ENCODE assay signal across 20 cellular contexts in the genomic region with DNA sequence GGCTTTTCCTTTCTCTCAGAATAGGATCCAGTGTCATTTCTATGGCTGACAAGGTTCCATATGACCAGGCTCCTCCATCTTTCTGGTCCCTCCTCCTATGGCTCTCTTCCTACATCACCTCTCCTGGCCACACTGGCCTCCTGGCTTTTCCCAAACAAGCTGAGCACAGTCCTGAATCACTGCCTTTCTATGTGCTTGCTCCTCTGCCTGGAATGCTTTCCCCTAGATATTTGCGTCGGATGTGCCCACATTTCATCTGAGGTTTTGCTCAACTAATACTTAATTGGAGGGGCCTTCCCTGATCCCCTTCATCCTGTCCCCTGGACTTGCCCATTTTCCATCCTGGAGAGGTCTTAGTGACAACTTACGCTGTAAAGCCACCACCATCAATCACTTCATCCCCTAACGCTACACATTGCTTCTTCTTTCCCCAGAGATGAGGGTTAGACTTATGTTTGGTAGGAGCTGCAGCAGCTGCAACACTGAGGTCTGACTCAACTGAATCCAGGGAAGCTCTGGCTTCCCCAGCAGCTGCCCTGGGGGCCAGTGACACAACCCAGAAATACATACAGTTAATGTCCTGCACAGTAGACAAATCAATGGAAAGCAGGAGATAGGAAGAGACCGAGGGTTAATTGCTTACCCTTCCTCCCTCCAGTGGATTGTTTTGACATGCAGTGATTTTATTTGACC. TPM values are rescaled to one million over a fixed set of nuclear protein-coding genes. Genes with fewer than 3 reads are reported as not detected.
A peak's percentile ranks its signal among the peaks of the same experiment; 100 is the strongest.
DNase-seq lines count a peak whose midpoint lies in the region; ATAC-seq and TF ChIP-seq lines count a peak whose summit lies in the region.
"Had no signal": no experiment of that assay in that cellular context is flagged by ENCODE, and none has a peak within 500 bp of the region (broad histone marks: within the 10 kb centered on the region; RNA-seq: fewer than 3 reads in every experiment).

No MANE protein-coding gene starts in this region.

- no peak for ATAC-seq in SK-N-SH treated with all-trans-retinoic acid at 6 μM for 48 hours
- ATAC-seq in GM18868 (IDR thresholded peaks at IDR 0.05; ENCODE audit: unreplicated experiment): no peak
- ATAC-seq: activated CD4-positive, alpha-beta T cell treated with anti-CD3 and anti-CD28 coated beads for 36 hours; CD8-positive, alpha-beta T cell; GM12878; GM23338; natural killer cell treated with Interleukin-12 subunit alpha and Interleukin-12 subunit beta and Interleukin-15 and Interleukin-18, amount 100 ng/mL, for 72 hours had no signal

- no peaks in the 10 kb centered on the region for H3K9me2 ChIP-seq in SK-N-SH

- no peak overlapping the region for H2AFZ ChIP-seq in SK-N-SH (ENCODE audit: low read depth)
- H2AFZ ChIP-seq: GM23338 had no signal

- H3K4me3 ChIP-seq in SK-N-SH (ENCODE audit: low read depth in 2 of 2, low read length in 1 of 2) (no peak overlapping the region), fibroblast of mammary gland (ENCODE audit: control insufficient read depth, low read depth, low read length) (no peak overlapping the region), skeletal muscle satellite cell (ENCODE audit: low read length) (no peak overlapping the region), tibial nerve (no peak overlapping the region)
- H3K4me3 ChIP-seq: gastrocnemius medialis, GM12878, GM23338, SJSA1 had no signal

- H3K9ac ChIP-seq in SK-N-SH (no peak overlapping the region), skeletal muscle satellite cell (ENCODE audit: low read depth, low read length) (no peak overlapping the region)

- H4K20me1 ChIP-seq in SK-N-SH (ENCODE audit: insufficient read depth): no peaks in the 10 kb centered on the region

- TF ChIP-seq RAD21 in SK-N-SH (IDR thresholded peaks at IDR 0.05; ENCODE audit: low read length): no peak

- WGBS in SK-N-SH (ENCODE audit: low lambda C conversion rate): 80% methylated on average over 5 of the region's 5 CpGs
- 78 to 82% methylated on average over 5 of the region's 5 CpGs for WGBS in tibial nerve, 2 donors

- no peak for TF ChIP-seq POLR2A in tibial nerve (IDR thresholded peaks at IDR 0.05)

- POLR2A ChIA-PET in SK-N-SH (lab: Yijun Ruan, JAX): interaction anchor here (0.6 to 1.1 kb wide), 2 partner anchors 9 to 254 kb away, joined by 3 to 4 read pairs; no protein-coding TSS in a partner anchor

- H3K4me2 ChIP-seq in SK-N-SH (peak overlapping the region; percentile 26), skeletal muscle satellite cell (ENCODE audit: low read length) (peak overlapping the region; percentile 35)
- H3K4me2 ChIP-seq: GM23338 had no signal

- H3K9me3 ChIP-seq in SK-N-SH: no peaks in the 10 kb centered on the region
- H3K9me3 ChIP-seq in skeletal muscle satellite cell (replicated peaks; ENCODE audit: low read length): no peaks in the 10 kb centered on the region
- H3K9me3 ChIP-seq in tibial nerve: no peaks in the 10 kb centered on the region
- H3K9me3 ChIP-seq: gastrocnemius medialis, SJSA1 had no signal

- H3K27me3 ChIP-seq in SK-N-SH (ENCODE audit: insufficient read depth) (no peaks in the 10 kb centered on the region), skeletal muscle satellite cell (ENCODE audit: control insufficient read depth, insufficient read depth, low read length) (no peaks in the 10 kb centered on the region), tibial nerve (no peaks in the 10 kb centered on the region)
- H3K27me3 ChIP-seq: gastrocnemius medialis, SJSA1 had no signal

- peaks cover 17% of the 10 kb centered on the region for H3F3A ChIP-seq in SK-N-SH (replicated peaks; ENCODE audit: insufficient read depth)

- H3K27ac ChIP-seq in SK-N-SH (ENCODE audit: low read depth in 2 of 2, low read length in 1 of 2) (no peak overlapping the region), caudate nucleus (ENCODE audit: low read depth, low read length) (no peak overlapping the region), tibial nerve (no peak overlapping the region)
- H3K27ac ChIP-seq: SJSA1 had no signal

- peaks cover 6 to 32% of the 10 kb centered on the region in 2 experiments; a peak in 3 of 4 replicates for H3K4me1 ChIP-seq in SK-N-SH (ENCODE audit: control insufficient read depth in 1 of 2, insufficient read depth in 2 of 2, low read depth in 1 of 2, low read length in 1 of 2)
- peaks cover 40% of the 10 kb centered on the region for H3K4me1 ChIP-seq in skeletal muscle satellite cell (ENCODE audit: control insufficient read depth, insufficient read depth, low read length)
- H3K4me1 ChIP-seq in tibial nerve: peaks cover 0 to 6% (median 2%) of the 10 kb centered on the region in 4 donors

- DNase-seq in SK-N-SH (peak; percentile 29), T1000 (lab: John Stamatoyannopoulos, UW) (peak; percentile 39), fibroblast of mammary gland (ENCODE audit: low read depth) (peak; percentile 83), caudate nucleus (lab: John Stamatoyannopoulos, UW) (no peak), tibial nerve (ENCODE audit: low spot score in 2 of 2) (no peak)
- DNase-seq: activated CD4-positive, alpha-beta T cell treated with anti-CD3 and anti-CD28 coated beads for 36 hours; activated naive CD4-positive, alpha-beta T cell; CD8-positive, alpha-beta T cell; NCI-H1436 treated with DMSO at 0.1 percent for 48 hours; NCI-H510A treated with DMSO at 0.1 percent for 48 hours; stimulated activated CD4-positive, alpha-beta T cell treated with anti-CD3 and anti-CD28 coated beads, Interleukin-15, amount 100 ng/mL, for 24 hours; stimulated activated naive CD4-positive, alpha-beta T cell treated with Interleukin-2 at 50 U/mL for 16 hours had no signal

- CTCF ChIA-PET in SK-N-SH (lab: Yijun Ruan, JAX): interaction anchor here (0.7 to 3.9 kb wide), 8 partner anchors 9 to 504 kb away, joined by 3 to 43 read pairs (median 6); no protein-coding TSS in a partner anchor

- TF ChIP-seq EP300 in SK-N-SH (IDR thresholded peaks at IDR 0.05; ENCODE audit: borderline replicate concordance in 1 of 2, low read depth in 1 of 2, low read length in 1 of 2): no peak
- no peak for TF ChIP-seq EP300 in tibial nerve (IDR thresholded peaks at IDR 0.05)

- H3K36me3 ChIP-seq in SK-N-SH (replicated peaks in 1 of 2; ENCODE audit: control insufficient read depth in 1 of 2, insufficient read depth in 2 of 2, low read length in 1 of 2): no peaks in the 10 kb centered on the region
- H3K36me3 ChIP-seq in skeletal muscle satellite cell (ENCODE audit: insufficient read depth, low read length): no peaks in the 10 kb centered on the region
- no peaks in the 10 kb centered on the region for H3K36me3 ChIP-seq in tibial nerve
- H3K36me3 ChIP-seq: gastrocnemius medialis, SJSA1 had no signal

- TF ChIP-seq CTCF in SK-N-SH (IDR thresholded peaks at IDR 0.05) (no peak), fibroblast of mammary gland (conservative IDR thresholded peaks at IDR 0.05; ENCODE audit: control insufficient read depth, insufficient read depth, low read depth, low read length) (no peak), tibial nerve (IDR thresholded peaks at IDR 0.05) (no peak)

- H3K79me2 ChIP-seq in SK-N-SH (ENCODE audit: insufficient read depth): no peaks in the 10 kb centered on the region

TF ChIP-seq in SK-N-SH, 30 proteins besides CTCF, POLR2A, EP300 and RAD21:
- TF ChIP-seq RCOR1 (IDR thresholded peaks at IDR 0.05; ENCODE audit: low read length) (no peak), JUND (IDR thresholded peaks at IDR 0.05) (no peak), TEAD4 (IDR thresholded peaks at IDR 0.05; ENCODE audit: borderline replicate concordance, insufficient read depth) (no peak), YY1 (IDR thresholded peaks at IDR 0.05; ENCODE audit: low read depth) (no peak), TCF12 (IDR thresholded peaks at IDR 0.05) (peak; percentile 19; the same call in 1 of the 2 replicates)
- TF ChIP-seq, protein P1, sequence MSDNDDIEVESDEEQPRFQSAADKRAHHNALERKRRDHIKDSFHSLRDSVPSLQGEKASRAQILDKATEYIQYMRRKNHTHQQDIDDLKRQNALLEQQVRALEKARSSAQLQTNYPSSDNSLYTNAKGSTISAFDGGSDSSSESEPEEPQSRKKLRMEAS (IDR thresholded peaks at IDR 0.05; ENCODE audit: low read depth): no peak

TF ChIP-seq in SK-N-SH treated with all-trans-retinoic acid at 6 μM for 48 hours, 23 proteins besides CTCF, POLR2A, EP300 and RAD21 (continues in another document):
- TF ChIP-seq, protein P2, sequence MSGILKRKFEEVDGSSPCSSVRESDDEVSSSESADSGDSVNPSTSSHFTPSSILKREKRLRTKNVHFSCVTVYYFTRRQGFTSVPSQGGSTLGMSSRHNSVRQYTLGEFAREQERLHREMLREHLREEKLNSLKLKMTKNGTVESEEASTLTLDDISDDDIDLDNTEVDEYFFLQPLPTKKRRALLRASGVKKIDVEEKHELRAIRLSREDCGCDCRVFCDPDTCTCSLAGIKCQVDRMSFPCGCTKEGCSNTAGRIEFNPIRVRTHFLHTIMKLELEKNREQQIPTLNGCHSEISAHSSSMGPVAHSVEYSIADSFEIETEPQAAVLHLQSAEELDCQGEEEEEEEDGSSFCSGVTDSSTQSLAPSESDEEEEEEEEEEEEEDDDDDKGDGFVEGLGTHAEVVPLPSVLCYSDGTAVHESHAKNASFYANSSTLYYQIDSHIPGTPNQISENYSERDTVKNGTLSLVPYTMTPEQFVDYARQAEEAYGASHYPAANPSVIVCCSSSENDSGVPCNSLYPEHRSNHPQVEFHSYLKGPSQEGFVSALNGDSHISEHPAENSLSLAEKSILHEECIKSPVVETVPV (CRISPR knock-in tag; IDR thresholded peaks at IDR 0.05): no peak
- no peak for TF ChIP-seq TCF4 (CRISPR knock-in tag; IDR thresholded peaks at IDR 0.05; ENCODE audit: borderline replicate concordance)
- TF ChIP-seq RARB (CRISPR knock-in tag; IDR thresholded peaks at IDR 0.05): no peak

RNA-seq across cellular contexts. Expression of a gene that starts 42.9 kb away (rescaled TPM):
- polyA plus RNA-seq in SK-N-SH (2012; rRNA removed): 0.06 and 0.12 TPM in 2 replicates
- polyA plus RNA-seq in SK-N-SH (2012; cell fraction: cytosol; rRNA removed): 0.21 and 0.22 TPM in 2 replicates
- 0.09 and 0.36 TPM in 2 replicates for polyA plus RNA-seq in SK-N-SH (2012; cell fraction: nucleus; rRNA removed)
- total RNA-seq in skeletal muscle satellite cell (2012; rRNA removed): 4.8 and 11.6 TPM in 2 replicates
- 1 to 10 TPM; 1.5 to 4.8 (median 3.1) TPM for total RNA-seq in tibial nerve

Comparison
In these comparisons a context has a peak if more than half of its experiments do, and no peak if none do; other contexts are left out.
1. DNase-seq: peak in SK-N-SH (single experiment), T1000 (single experiment) and fibroblast of mammary gland (single experiment); none in caudate nucleus (0 of 61) and tibial nerve (0 of 2).